In genomic region chr7:11491811-11492210, GRCh38 we compare ENCODE assay signal across 29 cellular contexts.
"Had no signal": no experiment of that assay in that cellular context is flagged by ENCODE, and none has a peak within 500 bp of the region (broad histone marks: within the 10 kb centered on the region; RNA-seq: fewer than 3 reads in every experiment).

No MANE protein-coding gene starts in this region.

- H3K36me3 ChIP-seq: breast epithelium, esophagus muscularis mucosa, pancreas, sigmoid colon, upper lobe of left lung had no signal

- H3K4me1 ChIP-seq: breast epithelium, esophagus muscularis mucosa, foreskin keratinocyte, pancreas, psoas muscle, sigmoid colon, upper lobe of left lung had no signal

- H3K9me3 ChIP-seq: breast epithelium, esophagus muscularis mucosa, pancreas, psoas muscle, sigmoid colon, upper lobe of left lung had no signal

- H3K4me3 ChIP-seq: breast epithelium, esophagus muscularis mucosa, pancreas, psoas muscle, sigmoid colon, upper lobe of left lung had no signal

- H3K27me3 ChIP-seq: breast epithelium, esophagus muscularis mucosa, foreskin keratinocyte, pancreas, sigmoid colon, upper lobe of left lung had no signal

- FAIRE-seq: pancreas, small intestine had no signal

- H3K27ac ChIP-seq: breast epithelium, esophagus muscularis mucosa, foreskin keratinocyte, pancreas, psoas muscle, sigmoid colon, upper lobe of left lung had no signal

- ATAC-seq: activated T-helper 17 cell treated with anti-CD3 and anti-CD28 coated beads, Interleukin-2, amount 50 U/mL, for 72 hours; foreskin keratinocyte; psoas muscle; stimulated activated memory B cell treated with anti-CD40 and anti-IgM and Interleukin-4, amounts not matched to agents 10 μg/mL and 1 μg/mL and 100 μg/mL, for 72 hours; stimulated activated naive CD8-positive, alpha-beta T cell treated with anti-CD3 and anti-CD28 coated beads, Interleukin-15, amount 100 ng/mL, for 72 hours; T-helper 17 cell had no signal

- DNase-seq: activated CD4-positive, alpha-beta memory T cell treated with anti-CD3 and anti-CD28 coated beads for 36 hours; activated CD4-positive, alpha-beta T cell treated with anti-CD3 and anti-CD28 coated beads, Interleukin-2, amount 10 ng/mL, durations not matched to agents 24 days and 14 days; activated CD4-positive, CD25-positive, alpha-beta regulatory T cell treated with anti-CD3 and anti-CD28 coated beads, Interleukin-2, amount 50 U/mL, for 72 hours; activated CD8-positive, alpha-beta memory T cell treated with anti-CD3 and anti-CD28 coated beads, Interleukin-2, amount 50 U/mL, for 4 hours; activated gamma-delta T cell treated with Interleukin-2 at 50 U/mL for 16 hours; activated naive CD4-positive, alpha-beta T cell treated with anti-CD3 and anti-CD28 coated beads, Interleukin-2, amount 50 U/mL, for 16 hours; activated T-cell treated with anti-CD3 and anti-CD28 coated beads, Interleukin-2, amount 50 U/mL, for 24 hours; amygdala; central memory CD4-positive, alpha-beta T cell; midbrain; naive thymus-derived CD4-positive, alpha-beta T cell; nucleus accumbens; pancreas; psoas muscle; sigmoid colon; small intestine; stimulated activated CD4-positive, alpha-beta T cell treated with anti-CD3 and anti-CD28 coated beads, Interleukin-1b, Interleukin-23, amount 100 ng/mL, for 48 hours; stimulated activated CD4-positive, alpha-beta T cell treated with anti-CD3 and anti-CD28 coated beads, Interleukin-4, amount 100 ng/mL, for 4 hours; stimulated activated CD8-positive, alpha-beta memory T cell treated with anti-CD3 and anti-CD28 coated beads, Interleukin-4, amount 100 ng/mL, for 48 hours; stimulated activated naive CD8-positive, alpha-beta T cell treated with anti-CD3 and anti-CD28 coated beads, Interleukin-15, amount 100 ng/mL, for 72 hours; substantia nigra; T-helper 17 cell; T1000; upper lobe of left lung had no signal
